Comparison of ENCODE assay signal across 8 cellular contexts in the genomic region with DNA sequence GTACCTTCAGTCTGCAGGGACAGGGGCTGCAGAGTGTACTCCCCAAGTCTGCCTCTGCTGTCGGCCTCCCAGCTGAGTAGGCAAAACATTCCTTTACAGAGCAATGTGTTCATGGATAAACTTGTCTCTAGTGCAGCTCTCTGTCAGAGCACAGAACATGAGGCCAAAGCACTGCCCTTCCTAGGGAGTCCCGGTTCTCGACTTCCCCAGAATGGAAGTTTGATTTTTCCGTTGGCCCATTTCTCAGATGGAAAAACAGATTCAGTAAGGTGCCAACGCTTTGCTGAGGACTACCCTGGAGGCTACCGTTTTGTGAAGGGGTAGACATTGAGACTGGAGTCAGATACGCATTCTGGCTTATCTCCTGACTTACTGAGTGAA. TPM values are rescaled to one million over a fixed set of nuclear protein-coding genes. Genes with fewer than 3 reads are reported as not detected.
DNase-seq lines count a peak whose midpoint lies in the region; ATAC-seq and TF ChIP-seq lines count a peak whose summit lies in the region.

No MANE protein-coding gene starts in this region.

- peaks cover 13% of the 10 kb centered on the region for H3K4me1 Mint-ChIP-seq in glutamatergic neuron (ENCODE audit: low read depth, unreplicated experiment)

- peaks cover 4% of the 10 kb centered on the region for H3K27me3 Mint-ChIP-seq in glutamatergic neuron (ENCODE audit: unreplicated experiment)

- H3K4me3 Mint-ChIP-seq in glutamatergic neuron (ENCODE audit: unreplicated experiment) = peak overlapping the region; percentile 89

- H3K27ac Mint-ChIP-seq in glutamatergic neuron (ENCODE audit: unreplicated experiment) = peak overlapping the region; percentile 81

- ATAC-seq in GM18870 (IDR thresholded peaks at IDR 0.05; ENCODE audit: unreplicated experiment) = peak; percentile 47
- peak; percentile 47 for ATAC-seq in HG02852 (IDR thresholded peaks at IDR 0.05; ENCODE audit: unreplicated experiment)
- peak; percentile 65 for ATAC-seq in sciatic nerve

- peaks cover 5% of the 10 kb centered on the region for H3K36me3 Mint-ChIP-seq in glutamatergic neuron (ENCODE audit: unreplicated experiment)

- DNase-seq in SW480 (ENCODE audit: low spot score) = peak; percentile 11
- DNase-seq in glutamatergic neuron = no peak
- no peak for DNase-seq in sciatic nerve (ENCODE audit: low spot score)
- DNase-seq in NCI-H510A treated with DMSO at 0.1 percent for 48 hours (lab: John Stamatoyannopoulos, UW) = no peak
- DNase-seq in UCSD-AML1 (lab: John Stamatoyannopoulos, UW; ENCODE audit: unreplicated experiment) = no peak
- no peak for DNase-seq in NCI-H1105 treated with DMSO at 0.1 percent for 48 hours (lab: John Stamatoyannopoulos, UW)

- intact Hi-C loops in sciatic nerve (cut with DNase I) = no loop called here

- no peak for TF ChIP-seq CTCF in glutamatergic neuron (IDR thresholded peaks at IDR 0.05; ENCODE audit: partially characterized antibody, unreplicated experiment)

- peaks cover 9% of the 10 kb centered on the region for H3K9me3 Mint-ChIP-seq in glutamatergic neuron (ENCODE audit: unreplicated experiment)

RNA-seq across cellular contexts. Expression of gene TRIM32, which starts 0.4 kb away (rescaled TPM):
- total RNA-seq in glutamatergic neuron (ENCODE audit: unreplicated experiment) = 14.3 TPM
- total RNA-seq in sciatic nerve = 22.6 TPM
